ENCODE assay signal across 12 cellular contexts in the genomic region with DNA sequence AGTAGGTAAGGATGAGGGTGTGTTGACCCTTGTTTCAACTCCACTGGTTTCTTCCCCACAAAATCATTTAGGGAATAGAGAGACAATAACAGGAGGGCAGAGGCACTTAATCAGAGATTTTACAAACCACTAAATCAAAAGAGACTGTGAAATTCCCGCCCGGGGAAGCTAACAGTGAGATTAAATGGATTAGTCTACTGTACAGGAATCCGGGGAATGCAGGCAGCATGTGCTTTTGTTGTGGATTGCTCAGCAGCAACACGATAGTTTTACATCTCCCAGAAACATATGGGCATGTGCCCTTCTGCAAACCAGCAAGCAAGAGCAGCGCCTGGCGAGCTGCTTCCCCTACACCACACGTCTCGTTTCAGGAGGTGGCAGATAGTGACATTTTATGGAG.
DNase-seq lines count a peak whose midpoint lies in the region; ATAC-seq and TF ChIP-seq lines count a peak whose summit lies in the region.
"Had no signal": no experiment of that assay in that cellular context is flagged by ENCODE, and none has a peak within 500 bp of the region (broad histone marks: within the 10 kb centered on the region; RNA-seq: fewer than 3 reads in every experiment).

No MANE protein-coding gene starts in this region.

- POLR2A ChIA-PET in PC-9 (lab: Charles Lee; ENCODE audit: unreplicated experiment): interaction anchor here (0.6 kb wide), 1 partner anchor 289 kb away, joined by 3 read pairs; no protein-coding TSS in a partner anchor

- no peak overlapping the region for H3K14ac ChIP-seq in trophoblast cell (ENCODE audit: low read length)

- in situ Hi-C loops in G401 (cut with HindIII; ENCODE audit: low sequenced_read_pairs): no loop called here

- no TSS peak for BruUV-seq in PC-9 (replicated peaks; lab: Mats Ljungman, UMichigan)

- H3K23ac ChIP-seq in trophoblast cell (ENCODE audit: low read length): no peak overlapping the region

- DNase-seq in G401 (ENCODE audit: low spot score) (peak; percentile 34), PC-9 (peak; percentile 64 to 67), trophoblast cell (peak; percentile 60 to 86), NCI-H2227 (lab: John Stamatoyannopoulos, UW; ENCODE audit: unreplicated experiment) (no peak)
- no peak for DNase-seq in NK-92 treated with Interleukin-12 subunit alpha and Interleukin-12 subunit beta, amount 100 ng/mL, for 24 hours (lab: John Stamatoyannopoulos, UW)
- no peak for DNase-seq in stimulated activated CD4-positive, alpha-beta T cell treated with anti-CD3 and anti-CD28 coated beads, Interleukin-2, amount 100 ng/mL, for 24 hours
- DNase-seq: lower lobe of right lung; NCI-H1436; stimulated activated CD4-positive, alpha-beta T cell treated with anti-CD3 and anti-CD28 coated beads, Interleukin-12 subunit alpha, Interleukin-12 subunit beta, amount 100 ng/mL, for 4 hours; T-cell had no signal

- no peak overlapping the region for H2BK5ac ChIP-seq in trophoblast cell (ENCODE audit: low read depth, low read length, poor library complexity)

- no peaks in the 10 kb centered on the region for H3K79me1 ChIP-seq in trophoblast cell (ENCODE audit: low read length)

- no peak overlapping the region for H2AK5ac ChIP-seq in trophoblast cell (ENCODE audit: low read length)

- no peak overlapping the region for H2AFZ ChIP-seq in PC-9
- H2AFZ ChIP-seq in trophoblast cell (ENCODE audit: insufficient read depth, low read length, poor library complexity): no peak overlapping the region

- no peak overlapping the region for H2BK120ac ChIP-seq in trophoblast cell (ENCODE audit: insufficient read depth, low read length, poor library complexity)

- H3K79me2 ChIP-seq in PC-9 (ENCODE audit: low read depth) (no peaks in the 10 kb centered on the region), trophoblast cell (ENCODE audit: control insufficient read depth, insufficient read depth, low read length, poor library complexity) (no peaks in the 10 kb centered on the region)

- H3K36me3 ChIP-seq in PC-9 (ENCODE audit: low read depth): no peaks in the 10 kb centered on the region
- no peaks in the 10 kb centered on the region for H3K36me3 ChIP-seq in trophoblast cell (ENCODE audit: control insufficient read depth in 1 of 2, insufficient read depth in 2 of 2, low read length in 2 of 2)
- H3K36me3 ChIP-seq: lower lobe of right lung had no signal

- intact Hi-C loops in PC-9 (cut with micrococcal nuclease; ENCODE audit: unreplicated experiment): loop anchor here (2.0 kb wide), 1 partner anchor 289 kb away; no protein-coding TSS in a partner anchor

- H3K9ac ChIP-seq in trophoblast cell (ENCODE audit: low read length): no peak overlapping the region

- no peak overlapping the region for H2BK12ac ChIP-seq in trophoblast cell (ENCODE audit: low read length)

- peak overlapping the region; percentile 52 for H3K4me2 ChIP-seq in PC-9
- H3K4me2 ChIP-seq in trophoblast cell (ENCODE audit: low read length): no peak overlapping the region

- H3K4ac ChIP-seq in trophoblast cell (ENCODE audit: low read depth, low read length): no peak overlapping the region

- no CpG with 5 or more reads among the region's 8 CpGs for WGBS in trophoblast cell (ENCODE audit: extremely low coverage, insufficient coverage, insufficient read length)

- peak; percentile 48 for ATAC-seq in esophagus mucosa
- ATAC-seq in GM19328 (IDR thresholded peaks at IDR 0.05; ENCODE audit: unreplicated experiment): no peak
- ATAC-seq: T-cell had no signal

- H3K27me3 ChIP-seq in PC-9 (ENCODE audit: insufficient read depth, low read depth) (no peaks in the 10 kb centered on the region), trophoblast cell (ENCODE audit: insufficient read depth, low read length) (no peaks in the 10 kb centered on the region)

- no peaks in the 10 kb centered on the region for H3K9me2 ChIP-seq in PC-9 (ENCODE audit: insufficient read depth)

- no peak overlapping the region for H4K91ac ChIP-seq in trophoblast cell (ENCODE audit: low read depth, low read length)

- CTCF ChIA-PET in PC-9 (lab: Charles Lee): no interaction called here

- H3K4me3 ChIP-seq in PC-9: peak overlapping the region; percentile 10; the same call in 1 of the 2 replicates
- no peak overlapping the region for H3K4me3 ChIP-seq in trophoblast cell (ENCODE audit: low read depth, low read length)
- H3K4me3 ChIP-seq: lower lobe of right lung had no signal

- no peaks in the 10 kb centered on the region for H4K20me1 ChIP-seq in PC-9 (ENCODE audit: insufficient read depth)

- no peak for TF ChIP-seq CTCF in PC-9 (conservative IDR thresholded peaks at IDR 0.05)

- no peak overlapping the region for H3K27ac ChIP-seq in PC-9
- no peak overlapping the region for H3K27ac ChIP-seq in trophoblast cell (ENCODE audit: low read depth, low read length)
- H3K27ac ChIP-seq: lower lobe of right lung had no signal

- H3K4me1 ChIP-seq in PC-9 (replicated peaks; ENCODE audit: insufficient read depth) (peaks cover 14% of the 10 kb centered on the region; the same call in 1 of the 2 replicates), trophoblast cell (ENCODE audit: control insufficient read depth in 1 of 2, insufficient read depth in 2 of 2, low read length in 2 of 2) (no peaks in the 10 kb centered on the region)
- H3K4me1 ChIP-seq: lower lobe of right lung had no signal

- H3K9me3 ChIP-seq in PC-9 (ENCODE audit: insufficient read depth, low read depth) (no peaks in the 10 kb centered on the region), trophoblast cell (ENCODE audit: insufficient read depth, low read depth, low read length) (no peaks in the 10 kb centered on the region)
- H3K9me3 ChIP-seq: lower lobe of right lung had no signal

- H3K18ac ChIP-seq in trophoblast cell (ENCODE audit: low read length): no peak overlapping the region

- no peaks in the 10 kb centered on the region; the same call in 1 of the 2 replicates for H3F3A ChIP-seq in PC-9 (ENCODE audit: insufficient read depth, low read depth)

- no peak overlapping the region for H4K8ac ChIP-seq in trophoblast cell (ENCODE audit: low read depth, low read length)

- H4K12ac ChIP-seq in trophoblast cell (ENCODE audit: low read depth, low read length): no peak overlapping the region

Comparison
In these comparisons a context has a peak if more than half of its experiments do, and no peak if none do; other contexts are left out.
1. DNase-seq: peak in G401 (single experiment), PC-9 (2 of 2) and trophoblast cell (2 of 2); none in NK-92 treated with Interleukin-12 subunit alpha and Interleukin-12 subunit beta, amount 100 ng/mL, for 24 hours (single experiment), NCI-H2227 (single experiment) and stimulated activated CD4-positive, alpha-beta T cell treated with anti-CD3 and anti-CD28 coated beads, Interleukin-2, amount 100 ng/mL, for 24 hours (0 of 2).